In the genomic region with DNA sequence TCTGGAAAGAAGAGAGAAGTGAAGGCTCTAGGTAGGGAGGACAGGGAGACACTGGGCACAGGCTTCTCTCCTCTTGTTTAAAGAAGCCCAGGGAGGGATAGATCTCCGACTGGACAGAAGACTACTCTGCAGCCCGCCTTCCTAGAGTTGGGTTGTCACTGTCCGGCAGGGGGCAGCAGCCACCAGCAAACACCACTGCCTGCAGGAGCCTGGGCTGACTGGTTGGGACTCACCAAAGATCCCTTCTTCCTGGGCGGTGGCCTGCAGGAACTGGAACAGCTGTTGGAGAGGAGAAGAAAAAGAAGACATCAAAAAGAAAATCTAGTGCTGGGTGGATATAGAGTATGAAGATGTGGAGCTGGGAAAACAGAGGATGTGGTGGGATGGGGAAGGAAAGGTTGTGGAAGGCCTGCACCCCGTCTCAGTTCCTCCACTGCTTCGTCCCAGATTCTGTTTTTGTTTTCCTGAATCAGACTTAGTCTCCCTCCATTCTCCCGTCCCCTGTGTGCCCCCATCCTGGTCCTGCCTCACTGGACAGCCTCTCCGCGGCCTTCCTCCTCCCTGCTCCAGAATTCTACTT, we compare ENCODE assay signal across 8 cellular contexts. TPM values are rescaled to one million over a fixed set of nuclear protein-coding genes. Genes with fewer than 3 reads are reported as not detected.
DNase-seq lines count a peak whose midpoint lies in the region; ATAC-seq and TF ChIP-seq lines count a peak whose summit lies in the region.
"Not testable (repeated sequence)": the region's sequence is repeated elsewhere in the genome, so short reads cannot be mapped to it uniquely, and the experiment has no call there.

No MANE protein-coding gene starts in this region.

- not testable (repeated sequence) for H3K27me3 ChIP-seq in gastroesophageal sphincter, tibial nerve

- DNase-seq in NCI-H146 (lab: John Stamatoyannopoulos, UW): peak; percentile 57
- DNase-seq in SW480 (ENCODE audit: low spot score): peak; percentile 71
- peak; percentile 66 for DNase-seq in activated naive CD4-positive, alpha-beta T cell treated with anti-CD3 and anti-CD28 coated beads, Interleukin-2, amount 50 U/mL, for 16 hours
- DNase-seq in omental fat pad (ENCODE audit: low spot score): peak; percentile 75
- DNase-seq in tibial nerve (ENCODE audit: low spot score in 2 of 2): peak; percentile 76 to 85

- not testable (repeated sequence) for TF ChIP-seq POLR2A in gastroesophageal sphincter (IDR thresholded peaks at IDR 0.05); tibial nerve (IDR thresholded peaks at IDR 0.05)

- not testable (repeated sequence) for H3K27ac ChIP-seq in gastroesophageal sphincter, tibial nerve

- 4 to 50% methylated on average over 4 to 9 of the region's 9 CpGs for WGBS in gastroesophageal sphincter (ENCODE audit: low coverage in 1 of 2), 2 donors
- 53 to 55% methylated on average over 8 to 9 of the region's 9 CpGs for WGBS in tibial nerve, 2 donors

- H3K9me3 ChIP-seq in gastroesophageal sphincter, tibial nerve: not testable (repeated sequence)

- TF ChIP-seq CTCF in GM12874 (IDR thresholded peaks at IDR 0.05; ENCODE audit: insufficient read depth, low read depth, low read length): peak; percentile 82
- TF ChIP-seq CTCF in gastroesophageal sphincter (IDR thresholded peaks at IDR 0.05): peak; percentile 69 to 89 (median 88)
- TF ChIP-seq CTCF in omental fat pad (IDR thresholded peaks at IDR 0.05): peak in 2 of 3 donors; percentile 63 to 83
- peak; percentile 73 to 90 (median 76) for TF ChIP-seq CTCF in tibial nerve (IDR thresholded peaks at IDR 0.05)

- H3K36me3 ChIP-seq in gastroesophageal sphincter (peaks cover 0 to 38% of the 10 kb centered on the region in 2 donors), tibial nerve (peaks cover 0 to 41% (median 0%) of the 10 kb centered on the region in 3 donors)

- H3K4me3 ChIP-seq in gastroesophageal sphincter, tibial nerve: not testable (repeated sequence)

- not testable (repeated sequence) for TF ChIP-seq EP300 in gastroesophageal sphincter (IDR thresholded peaks at IDR 0.05)
- peak in 1 of 2 donors; percentile 13 for TF ChIP-seq EP300 in tibial nerve (IDR thresholded peaks at IDR 0.05)

- not testable (repeated sequence) for H3K4me1 ChIP-seq in gastroesophageal sphincter, tibial nerve

- ATAC-seq in HG02840 (IDR thresholded peaks at IDR 0.05; ENCODE audit: low FRiP score, unreplicated experiment) (peak; percentile 58), gastroesophageal sphincter (peak; percentile 93), omental fat pad (ENCODE audit: low FRiP score) (peak; percentile 89)

RNA-seq across cellular contexts. Expression of a gene that starts 11.6 kb away (rescaled TPM):
- total RNA-seq in gastroesophageal sphincter (10 to 100 TPM in 3 of 4 donors, 1 to 10 TPM in 1; 6.5 to 29.8 (median 19.5) TPM), omental fat pad (10 to 100 TPM; 17.7 to 28.8 (median 26.0) TPM), tibial nerve (10 to 100 TPM; 21.0 to 34.5 (median 24.8) TPM)
